Comparison of ENCODE assay signal across 25 cellular contexts in genomic region chr20:61884571-61885389, GRCh38.
"Had no signal": no experiment of that assay in that cellular context is flagged by ENCODE, and none has a peak within 500 bp of the region (broad histone marks: within the 10 kb centered on the region; RNA-seq: fewer than 3 reads in every experiment).

No MANE protein-coding gene starts in this region.

- DNase-seq: activated CD4-positive, alpha-beta memory T cell treated with anti-CD3 and anti-CD28 coated beads for 36 hours; activated CD4-positive, alpha-beta T cell treated with anti-CD3 and anti-CD28 coated beads, Interleukin-2, amount 10 ng/mL, durations not matched to agents 7 days and 5 days; activated CD4-positive, CD25-positive, alpha-beta regulatory T cell; activated CD8-positive, alpha-beta memory T cell treated with anti-CD3 and anti-CD28 coated beads for 24 hours; activated effector memory CD4-positive, alpha-beta T cell treated with anti-CD3 and anti-CD28 coated beads, Interleukin-2, amount 50 U/mL, for 16 hours; activated naive CD4-positive, alpha-beta T cell treated with anti-CD3 and anti-CD28 coated beads, Interleukin-2, amount 10 ng/mL, durations not matched to agents 7 days and 5 days; activated naive CD8-positive, alpha-beta T cell treated with anti-CD3 and anti-CD28 coated beads for 36 hours; activated T-cell treated with anti-CD3 and anti-CD28 coated beads, Interleukin-2, amount 50 U/mL, for 4 hours; brain microvascular endothelial cell; Kasumi-1; NCI-H1048; NCI-H1930; NCI-H2107; NCI-H2171 treated with DMSO at 0.1 percent for 48 hours; NCI-H226; NCI-H526; NCI-H774; NK-92 treated with Interleukin-12 subunit alpha and Interleukin-12 subunit beta, amount 100 ng/mL, for 24 hours; PC-3; SIG-M5; T-cell; T-helper 2 cell had no signal

- ATAC-seq: activated T-cell treated with anti-CD3 and anti-CD28 coated beads, Interleukin-2, amount 50 U/mL, for 4 hours; PC-3; T-cell had no signal

- H3K27ac ChIP-seq: brain microvascular endothelial cell, cardiac muscle cell, SK-N-MC, VCaP had no signal

- H3K27me3 ChIP-seq: brain microvascular endothelial cell, cardiac muscle cell had no signal

- H3K36me3 ChIP-seq: brain microvascular endothelial cell, cardiac muscle cell had no signal

- H3K4me3 ChIP-seq: cardiac muscle cell, SK-N-MC had no signal
